In genomic region chr12:108689314-108690190, GRCh38 we compare ENCODE assay signal across 8 cellular contexts. TPM values are rescaled to one million over a fixed set of nuclear protein-coding genes. Genes with fewer than 3 reads are reported as not detected.
DNase-seq lines count a peak whose midpoint lies in the region; ATAC-seq and TF ChIP-seq lines count a peak whose summit lies in the region.

No MANE protein-coding gene starts in this region.

- DNase-seq in COLO668 (lab: John Stamatoyannopoulos, UW; ENCODE audit: unreplicated experiment) = peak; percentile 17
- DNase-seq in Jurkat, Clone E6-1 (ENCODE audit: low read depth, low spot score) = peak; percentile 87
- no peak for DNase-seq in WTC11 (ENCODE audit: low spot score)
- DNase-seq in erythroblast (lab: John Stamatoyannopoulos, UW) = peak; percentile 87 to 91
- DNase-seq in osteocyte (ENCODE audit: extremely low spot score, unreplicated experiment) = no peak
- no peak for DNase-seq in LoVo (ENCODE audit: low spot score)
- DNase-seq in iPS-NIHi11 (ENCODE audit: low spot score) = no peak

- H3K36me3 Mint-ChIP-seq in WTC11 (no peaks in the 10 kb centered on the region), osteocyte (ENCODE audit: unreplicated experiment) (peaks cover 16% of the 10 kb centered on the region)

- H3K27ac Mint-ChIP-seq in WTC11 (peak overlapping the region; percentile 85), osteocyte (ENCODE audit: unreplicated experiment) (peak overlapping the region; percentile 92)

- H3K9me3 Mint-ChIP-seq in WTC11 = no peaks in the 10 kb centered on the region
- no peaks in the 10 kb centered on the region for H3K9me3 Mint-ChIP-seq in osteocyte (ENCODE audit: unreplicated experiment)

- H3K4me3 Mint-ChIP-seq in WTC11 (no peak overlapping the region), osteocyte (ENCODE audit: unreplicated experiment) (peak overlapping the region; percentile 23)

- TF ChIP-seq CTCF in WTC11 (IDR thresholded peaks at IDR 0.05) (no peak), osteocyte (IDR thresholded peaks at IDR 0.05) (peak; percentile 38)

- no peak overlapping the region; the same call in 1 of the 2 replicates for H3K4me3 ChIP-seq in Jurkat, Clone E6-1 (ENCODE audit: low read length)

- H3K4me1 Mint-ChIP-seq in WTC11 (peaks cover 56% of the 10 kb centered on the region), osteocyte (ENCODE audit: unreplicated experiment) (peaks cover 84% of the 10 kb centered on the region)

- H3K27me3 Mint-ChIP-seq in WTC11 (ENCODE audit: low read depth) (no peaks in the 10 kb centered on the region), osteocyte (ENCODE audit: unreplicated experiment) (no peaks in the 10 kb centered on the region)

- CTCF ChIA-PET in WTC11 (lab: Charles Lee) = interaction anchor here (2.5 kb wide), 1 partner anchor 24 kb away, joined by 19 read pairs; no protein-coding TSS in a partner anchor

- POLR2A ChIA-PET in WTC11 (lab: Charles Lee) = interaction anchor here (2.5 kb wide), 1 partner anchor 41 kb away, joined by 16 read pairs; no protein-coding TSS in a partner anchor

- no peak for ATAC-seq in WTC11
- ATAC-seq in HG03442 (IDR thresholded peaks at IDR 0.05; ENCODE audit: unreplicated experiment) = no peak

- TF ChIP-seq POLR2A in erythroblast (IDR thresholded peaks at IDR 0.05; ENCODE audit: low read length) = no peak

TF ChIP-seq in WTC11, 78 proteins besides CTCF, POLR2A, EP300 and RAD21:
- TF ChIP-seq, protein P1, sequence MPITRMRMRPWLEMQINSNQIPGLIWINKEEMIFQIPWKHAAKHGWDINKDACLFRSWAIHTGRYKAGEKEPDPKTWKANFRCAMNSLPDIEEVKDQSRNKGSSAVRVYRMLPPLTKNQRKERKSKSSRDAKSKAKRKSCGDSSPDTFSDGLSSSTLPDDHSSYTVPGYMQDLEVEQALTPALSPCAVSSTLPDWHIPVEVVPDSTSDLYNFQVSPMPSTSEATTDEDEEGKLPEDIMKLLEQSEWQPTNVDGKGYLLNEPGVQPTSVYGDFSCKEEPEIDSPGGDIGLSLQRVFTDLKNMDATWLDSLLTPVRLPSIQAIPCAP (CRISPR knock-in tag; IDR thresholded peaks at IDR 0.05) = no peak
- TF ChIP-seq ESRRA (CRISPR knock-in tag; IDR thresholded peaks at IDR 0.05; ENCODE audit: borderline replicate concordance) (no peak), IRF2 (CRISPR knock-in tag; IDR thresholded peaks at IDR 0.05; ENCODE audit: borderline replicate concordance, low read depth) (no peak), STAT6 (CRISPR knock-in tag; conservative IDR thresholded peaks at IDR 0.05; ENCODE audit: low read depth) (no peak), OVOL2 (CRISPR knock-in tag; IDR thresholded peaks at IDR 0.05; ENCODE audit: borderline replicate concordance) (no peak), HMGXB4 (CRISPR knock-in tag; IDR thresholded peaks at IDR 0.05) (no peak), RELA (CRISPR knock-in tag; IDR thresholded peaks at IDR 0.05; ENCODE audit: borderline replicate concordance) (no peak), MLX (CRISPR knock-in tag; IDR thresholded peaks at IDR 0.05) (no peak), FOXK1 (CRISPR knock-in tag; IDR thresholded peaks at IDR 0.05) (no peak)

RNA-seq across cellular contexts. Expression of gene CORO1C, which starts 41.8 kb away (rescaled TPM):
- 87.2 TPM for polyA plus RNA-seq in Jurkat, Clone E6-1 (2012; ENCODE audit: insufficient read depth, insufficient read length)
- total RNA-seq in WTC11 (2021) (108 to 114 TPM (median 113 TPM) in 3 replicates), osteocyte (234 and 248 TPM in 2 replicates)

RNA-seq across cellular contexts. Expression of gene SELPLG, which starts 55.9 kb away (rescaled TPM):
- 51.1 TPM for polyA plus RNA-seq in Jurkat, Clone E6-1 (2012; ENCODE audit: insufficient read depth, insufficient read length)
- total RNA-seq in WTC11 (2021) = 0.18 to 0.46 TPM (median 0.21 TPM) in 3 replicates
- total RNA-seq in osteocyte = 0.59 and 0.78 TPM in 2 replicates

Comparison
In these comparisons a context has a peak if more than half of its experiments do, and no peak if none do; other contexts are left out.
1. DNase-seq: peak in COLO668 (single experiment), Jurkat, Clone E6-1 (single experiment) and erythroblast (2 of 2); none in WTC11 (single experiment), osteocyte (single experiment), LoVo (single experiment) and iPS-NIHi11 (single experiment).